ENCODE assay signal across 1 cellular context in genomic region chr19:7920520-7921301, GRCh38.
TF ChIP-seq lines count a peak whose summit lies in the region.

No MANE protein-coding gene starts in this region.

TF ChIP-seq in SK-N-SH treated with all-trans-retinoic acid at 6 μM for 48 hours, 23 proteins besides CTCF, POLR2A, EP300 and RAD21 (continued from another document):
- no peak for TF ChIP-seq POU6F1 (CRISPR knock-in tag; IDR thresholded peaks at IDR 0.05; ENCODE audit: borderline replicate concordance, low read depth)
